1 cellular context compared by ENCODE assay signal in the genomic region with DNA sequence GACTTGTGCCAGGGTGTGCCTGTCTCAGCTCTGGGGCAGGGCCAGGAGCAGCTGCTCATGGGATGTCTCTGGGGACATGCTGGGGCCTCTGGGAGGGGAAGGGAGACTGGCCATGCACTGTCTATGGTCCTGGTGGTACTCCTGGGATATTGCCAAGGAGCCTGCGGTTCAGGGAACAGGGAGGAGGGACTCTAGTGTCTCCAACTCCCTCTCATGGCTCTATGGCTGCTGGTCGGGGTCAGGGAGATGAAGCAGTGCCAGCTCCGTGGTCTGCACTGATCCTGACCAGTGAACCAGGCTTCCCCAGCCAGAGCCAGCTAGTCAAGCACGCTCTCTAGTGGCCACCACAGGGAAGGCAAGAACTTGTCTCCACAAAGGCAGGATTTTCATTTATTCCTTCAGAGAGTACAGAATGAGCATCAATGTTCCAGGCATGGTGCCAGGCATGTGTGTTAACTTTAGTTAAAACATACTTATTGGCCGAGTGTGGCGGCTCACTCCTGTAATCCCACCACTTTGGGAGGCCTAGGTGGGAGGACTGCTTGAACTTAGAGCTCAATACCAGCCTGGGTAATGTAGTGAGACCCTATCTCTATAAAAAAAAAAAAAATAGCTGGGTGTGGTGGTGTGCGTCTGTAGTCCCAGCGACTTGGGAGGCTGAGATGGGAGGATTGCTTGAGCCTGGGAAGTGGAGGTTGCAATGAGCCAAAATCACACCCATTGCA.
TF ChIP-seq lines count a peak whose summit lies in the region.

No MANE protein-coding gene starts in this region.

TF ChIP-seq in neural cell, 6 proteins besides CTCF, POLR2A, EP300 and RAD21:
- TF ChIP-seq SMC3 (conservative IDR thresholded peaks at IDR 0.05; ENCODE audit: poor library complexity) (peak; percentile 88), EZH2 (IDR thresholded peaks at IDR 0.05; ENCODE audit: borderline replicate concordance, insufficient read depth, low read length, poor library complexity, severe bottlenecking) (no peak), MXI1 (conservative IDR thresholded peaks at IDR 0.05; ENCODE audit: poor library complexity, severe bottlenecking) (peak; percentile 21)
